20 cellular contexts compared by ENCODE assay signal in the genomic region with DNA sequence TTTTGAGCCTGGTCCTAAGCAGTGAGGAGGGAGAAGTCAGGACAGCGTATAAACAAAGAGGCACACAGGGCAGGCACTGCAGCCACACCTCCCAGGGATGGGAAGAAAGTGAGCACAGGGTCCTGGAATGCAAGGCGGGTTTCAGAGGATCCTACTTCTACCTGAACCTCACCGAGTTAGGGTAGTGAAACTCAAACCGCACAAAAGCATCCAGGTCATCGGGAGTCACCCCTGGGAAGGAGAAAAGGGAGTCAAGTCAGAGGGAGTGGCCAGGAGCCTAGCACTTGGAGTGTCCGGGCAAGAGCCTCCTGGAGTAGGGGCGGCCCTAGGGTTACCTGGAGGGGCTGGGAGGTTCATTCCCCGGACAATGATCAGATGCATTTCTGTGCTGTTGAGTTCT. TPM values are rescaled to one million over a fixed set of nuclear protein-coding genes. Genes with fewer than 3 reads are reported as not detected.
"Had no signal": no experiment of that assay in that cellular context is flagged by ENCODE, and none has a peak within 500 bp of the region (broad histone marks: within the 10 kb centered on the region; RNA-seq: fewer than 3 reads in every experiment).

No MANE protein-coding gene starts in this region.

- H3K4me3 ChIP-seq: ascending aorta, right lobe of liver, upper lobe of left lung had no signal

- H3K4me3 Mint-ChIP-seq: activated B cell treated with CpG ODN at 0.5 μM for 24 hours; activated CD8-positive, alpha-beta T cell treated with anti-CD3 and anti-CD28 coated beads for 36 hours; activated naive CD8-positive, alpha-beta T cell; activated T-cell treated with anti-CD3 and anti-CD28 coated beads, Interleukin-2, amount 50 U/mL, for 72 hours; brain; effector memory CD8-positive, alpha-beta T cell; stimulated activated naive CD8-positive, alpha-beta T cell treated with anti-CD3 and anti-CD28 coated beads, Interleukin-15, Interleukin-2, amounts not matched to agents 100 ng/mL and 50 ng/mL, for 24 hours; T-helper 2 cell treated with Interferon-gamma antibody and Interleukin-4, amounts not matched to agents 5 μg/mL and 100 μg/mL, for 36 hours had no signal

- H3K9me3 Mint-ChIP-seq: activated B cell treated with CpG ODN at 0.5 μM for 24 hours; activated CD8-positive, alpha-beta T cell treated with anti-CD3 and anti-CD28 coated beads for 36 hours; activated T-cell treated with anti-CD3 and anti-CD28 coated beads, Interleukin-2, amount 50 U/mL, for 72 hours; brain; effector memory CD8-positive, alpha-beta T cell; stimulated activated naive CD8-positive, alpha-beta T cell treated with anti-CD3 and anti-CD28 coated beads, Interleukin-15, Interleukin-2, amounts not matched to agents 100 ng/mL and 50 ng/mL, for 24 hours; T-helper 2 cell treated with Interferon-gamma antibody and Interleukin-4, amounts not matched to agents 5 μg/mL and 100 μg/mL, for 36 hours had no signal

- H3K27ac ChIP-seq: ascending aorta, right lobe of liver, upper lobe of left lung had no signal

- H3K27me3 ChIP-seq: ascending aorta, right lobe of liver, upper lobe of left lung had no signal

- H3K9me3 ChIP-seq: ascending aorta, right lobe of liver, upper lobe of left lung had no signal

- DNase-seq: activated B cell treated with CpG ODN at 0.5 μM for 24 hours; activated CD4-positive, alpha-beta T cell treated with anti-CD3 and anti-CD28 coated beads, Interleukin-2, amount 50 U/mL, for 1 hour; activated CD8-positive, alpha-beta T cell treated with anti-CD3 and anti-CD28 coated beads for 36 hours; activated effector memory CD4-positive, alpha-beta T cell treated with Interleukin-2 at 50 U/mL for 16 hours; activated T-cell treated with anti-CD3 and anti-CD28 coated beads, Interleukin-2, amount 50 U/mL, for 72 hours; cortex of kidney; effector memory CD8-positive, alpha-beta T cell; head of caudate nucleus; hippocampal formation; left cardiac atrium; left ventricle myocardium superior; right lobe of liver; stimulated activated CD4-positive, alpha-beta T cell treated with anti-CD3 and anti-CD28 coated beads, Interleukin-4, amount 100 ng/mL, for 1 hour; T-helper 1 cell had no signal

- H3K27ac Mint-ChIP-seq: activated B cell treated with CpG ODN at 0.5 μM for 24 hours; activated CD8-positive, alpha-beta T cell treated with anti-CD3 and anti-CD28 coated beads for 36 hours; activated naive CD8-positive, alpha-beta T cell; stimulated activated naive CD8-positive, alpha-beta T cell treated with anti-CD3 and anti-CD28 coated beads, Interleukin-15, Interleukin-2, amounts not matched to agents 100 ng/mL and 50 ng/mL, for 24 hours; T-helper 2 cell treated with Interferon-gamma antibody and Interleukin-4, amounts not matched to agents 5 μg/mL and 100 μg/mL, for 36 hours had no signal

- H3K4me1 Mint-ChIP-seq: activated B cell treated with CpG ODN at 0.5 μM for 24 hours had no signal

- ATAC-seq: activated CD8-positive, alpha-beta T cell treated with anti-CD3 and anti-CD28 coated beads for 36 hours; activated T-cell treated with anti-CD3 and anti-CD28 coated beads, Interleukin-2, amount 50 U/mL, for 72 hours; effector memory CD8-positive, alpha-beta T cell; left cardiac atrium; left ventricle myocardium superior; right lobe of liver had no signal

- H3K27me3 Mint-ChIP-seq: activated B cell treated with CpG ODN at 0.5 μM for 24 hours; activated CD8-positive, alpha-beta T cell treated with anti-CD3 and anti-CD28 coated beads for 36 hours; activated naive CD8-positive, alpha-beta T cell; brain; effector memory CD8-positive, alpha-beta T cell; stimulated activated naive CD8-positive, alpha-beta T cell treated with anti-CD3 and anti-CD28 coated beads, Interleukin-15, Interleukin-2, amounts not matched to agents 100 ng/mL and 50 ng/mL, for 24 hours had no signal

- H3K4me1 ChIP-seq: ascending aorta, right lobe of liver, upper lobe of left lung had no signal

RNA-seq across cellular contexts. Expression of gene ORC1, which starts 48.8 kb away (rescaled TPM):
- total RNA-seq: ascending aorta had no signal
